In the genomic region with DNA sequence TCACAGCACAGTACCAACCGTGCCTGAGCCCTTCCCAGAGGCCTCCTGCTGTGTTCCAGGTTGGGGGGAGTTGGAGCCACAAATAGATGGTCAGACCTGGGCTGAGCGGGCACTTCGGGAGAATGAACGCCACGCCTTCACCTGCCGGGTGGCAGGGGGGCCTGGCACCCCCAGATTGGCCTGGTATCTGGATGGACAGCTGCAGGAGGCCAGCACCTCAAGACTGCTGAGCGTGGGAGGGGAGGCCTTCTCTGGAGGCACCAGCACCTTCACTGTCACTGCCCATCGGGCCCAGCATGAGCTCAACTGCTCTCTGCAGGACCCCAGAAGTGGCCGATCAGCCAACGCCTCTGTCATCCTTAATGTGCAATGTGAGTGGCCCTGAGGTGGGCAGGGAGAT, we compare ENCODE assay signal across 7 cellular contexts. TPM values are rescaled to one million over a fixed set of nuclear protein-coding genes. Genes with fewer than 3 reads are reported as not detected.
DNase-seq lines count a peak whose midpoint lies in the region; ATAC-seq, FAIRE-seq and TF ChIP-seq lines count a peak whose summit lies in the region.

No MANE protein-coding gene starts in this region.

- H3K4me1 Mint-ChIP-seq in activated CD4-positive, alpha-beta memory T cell treated with anti-CD3 and anti-CD28 coated beads, Interleukin-2, amount 10 ng/mL, durations not matched to agents 7 days and 5 days: peaks cover 24% of the 10 kb centered on the region

- no peaks in the 10 kb centered on the region for H3K27me3 Mint-ChIP-seq in activated CD4-positive, alpha-beta memory T cell treated with anti-CD3 and anti-CD28 coated beads, Interleukin-2, amount 10 ng/mL, durations not matched to agents 7 days and 5 days

- H3K36me3 ChIP-seq in iPS-18a (ENCODE audit: control insufficient read depth, low read depth, low read length): no peaks in the 10 kb centered on the region
- H3K36me3 ChIP-seq in skeletal muscle satellite cell (ENCODE audit: insufficient read depth, low read length): no peaks in the 10 kb centered on the region

- H3K36me3 Mint-ChIP-seq in activated CD4-positive, alpha-beta memory T cell treated with anti-CD3 and anti-CD28 coated beads, Interleukin-2, amount 10 ng/mL, durations not matched to agents 7 days and 5 days (ENCODE audit: low read depth): no peaks in the 10 kb centered on the region

- H3K27ac Mint-ChIP-seq in activated CD4-positive, alpha-beta memory T cell treated with anti-CD3 and anti-CD28 coated beads, Interleukin-2, amount 10 ng/mL, durations not matched to agents 7 days and 5 days: no peak overlapping the region

- POLR2A ChIA-PET in activated CD4-positive, alpha-beta memory T cell treated with anti-CD3 and anti-CD28 coated beads, Interleukin-2, amount 10 ng/mL, durations not matched to agents 7 days and 5 days (lab: Charles Lee): no interaction called here

- CTCF ChIA-PET in activated CD4-positive, alpha-beta memory T cell treated with anti-CD3 and anti-CD28 coated beads, Interleukin-2, amount 10 ng/mL, durations not matched to agents 7 days and 5 days (lab: Charles Lee): interaction anchor here (1.1 kb wide), 1 partner anchor 14 kb away, joined by 3 read pairs; no protein-coding TSS in a partner anchor

- ATAC-seq in GM21786 (IDR thresholded peaks at IDR 0.05; ENCODE audit: unreplicated experiment): no peak

- TF ChIP-seq CTCF in HFF-Myc (IDR thresholded peaks at IDR 0.05; ENCODE audit: low read depth, low read length, missing control alignments): no peak

- H3K4me3 ChIP-seq in HFF-Myc (replicated peaks; ENCODE audit: low read depth, low read length) (peak overlapping the region; percentile 63), iPS-18a (ENCODE audit: low read length) (peak overlapping the region; percentile 88), skeletal muscle satellite cell (ENCODE audit: low read length) (no peak overlapping the region)

- peak overlapping the region; percentile 83 for H3K4me3 Mint-ChIP-seq in activated CD4-positive, alpha-beta memory T cell treated with anti-CD3 and anti-CD28 coated beads, Interleukin-2, amount 10 ng/mL, durations not matched to agents 7 days and 5 days

- peaks cover 15% of the 10 kb centered on the region for H3K4me1 ChIP-seq in iPS-18a (ENCODE audit: control insufficient read depth, low read depth, low read length)
- peaks cover 12% of the 10 kb centered on the region for H3K4me1 ChIP-seq in skeletal muscle satellite cell (ENCODE audit: control insufficient read depth, insufficient read depth, low read length)

- H3K9me3 ChIP-seq in iPS-18a (ENCODE audit: control insufficient read depth, low read depth, low read length): no peaks in the 10 kb centered on the region
- H3K9me3 ChIP-seq in skeletal muscle satellite cell (replicated peaks; ENCODE audit: low read length): no peaks in the 10 kb centered on the region

- DNase-seq in HFF-Myc (ENCODE audit: extremely low read depth, low read depth) (no peak), urothelium cell line (ENCODE audit: low spot score) (no peak), NCI-H1105 treated with DMSO at 0.1 percent for 48 hours (lab: John Stamatoyannopoulos, UW) (no peak)
- DNase-seq in activated CD4-positive, alpha-beta memory T cell treated with anti-CD3 and anti-CD28 coated beads, Interleukin-2, amount 10 ng/mL, durations not matched to agents 7 days and 5 days: no peak

- H3K9me3 Mint-ChIP-seq in activated CD4-positive, alpha-beta memory T cell treated with anti-CD3 and anti-CD28 coated beads, Interleukin-2, amount 10 ng/mL, durations not matched to agents 7 days and 5 days: no peaks in the 10 kb centered on the region

- no peak overlapping the region for H3K27ac ChIP-seq in iPS-18a (ENCODE audit: low read length)

- no peak overlapping the region for H3K9ac ChIP-seq in iPS-18a (ENCODE audit: low read length)
- H3K9ac ChIP-seq in skeletal muscle satellite cell (ENCODE audit: low read depth, low read length): no peak overlapping the region

- peak overlapping the region; percentile 94 for H3K4me2 ChIP-seq in skeletal muscle satellite cell (ENCODE audit: low read length)

- H3K27me3 ChIP-seq in iPS-18a (ENCODE audit: control insufficient read depth, insufficient read depth, low read length) (peaks cover 13% of the 10 kb centered on the region), skeletal muscle satellite cell (ENCODE audit: control insufficient read depth, insufficient read depth, low read length) (no peaks in the 10 kb centered on the region)

- no peak for FAIRE-seq in urothelium cell line (lab: Jason Lieb, UNC)

RNA-seq across cellular contexts. Expression of a gene that starts 1.1 kb away (rescaled TPM):
- 1 to 10 TPM; 5.3 to 6.4 TPM for total RNA-seq in activated CD4-positive, alpha-beta memory T cell treated with anti-CD3 and anti-CD28 coated beads, Interleukin-2, amount 10 ng/mL, durations not matched to agents 7 days and 5 days
- total RNA-seq in skeletal muscle satellite cell (2012; rRNA removed): 3.9 and 4.6 TPM in 2 replicates

RNA-seq across cellular contexts. Expression of a gene that starts 4.8 kb away (rescaled TPM):
- under 1 TPM; 0.23 to 0.55 TPM for total RNA-seq in activated CD4-positive, alpha-beta memory T cell treated with anti-CD3 and anti-CD28 coated beads, Interleukin-2, amount 10 ng/mL, durations not matched to agents 7 days and 5 days
- not detected in 2 replicates for total RNA-seq in skeletal muscle satellite cell (2012; rRNA removed)

RNA-seq across cellular contexts. Expression of a gene that starts 33.6 kb away (rescaled TPM):
- 1 to 10 TPM; 9.6 to 10.0 TPM for total RNA-seq in activated CD4-positive, alpha-beta memory T cell treated with anti-CD3 and anti-CD28 coated beads, Interleukin-2, amount 10 ng/mL, durations not matched to agents 7 days and 5 days
- total RNA-seq in skeletal muscle satellite cell (2012; rRNA removed): 31.2 and 40.6 TPM in 2 replicates

RNA-seq across cellular contexts. Expression of a gene that starts 40.1 kb away (rescaled TPM):
- total RNA-seq in activated CD4-positive, alpha-beta memory T cell treated with anti-CD3 and anti-CD28 coated beads, Interleukin-2, amount 10 ng/mL, durations not matched to agents 7 days and 5 days: 100 to 1,000 TPM; 138 to 141 TPM
- total RNA-seq in skeletal muscle satellite cell (2012; rRNA removed): 161 and 162 TPM in 2 replicates
